In genomic region chr22:20985720-20986119, GRCh38 we compare ENCODE assay signal across 11 cellular contexts. TPM values are rescaled to one million over a fixed set of nuclear protein-coding genes. Genes with fewer than 3 reads are reported as not detected.
"Had no signal": no experiment of that assay in that cellular context is flagged by ENCODE, and none has a peak within 500 bp of the region (broad histone marks: within the 10 kb centered on the region; RNA-seq: fewer than 3 reads in every experiment).

No MANE protein-coding gene starts in this region.

- ATAC-seq: HCT116 had no signal

- H2AFZ ChIP-seq: GM23248 had no signal

- H3K9me3 ChIP-seq: HAP-1 had no signal

- H3K27ac Mint-ChIP-seq: HFFc6 had no signal

- H3K4me3 Mint-ChIP-seq: HFFc6 had no signal

- FAIRE-seq: HTR-8/SVneo had no signal

- DNase-seq: GM23248, GOT3, H7, HFFc6, IMR-90, KBM-7 had no signal

- H3K27ac ChIP-seq: GM23248 had no signal

- H3K9me3 Mint-ChIP-seq: HFFc6 had no signal

- H3K4me3 ChIP-seq: GM23248, HAP-1 had no signal

RNA-seq across cellular contexts. Expression of gene AIFM3, which starts 18.7 kb away (rescaled TPM):
- total RNA-seq: H4 had no signal
- polyA plus RNA-seq: GM23248 had no signal

RNA-seq across cellular contexts. Expression of gene SLC7A4, which starts 46.6 kb away (rescaled TPM):
- total RNA-seq: GM23248, H4, H7, HT-29, IMR-90 had no signal
- polyA plus RNA-seq: GM23248 had no signal
